Comparison of ENCODE assay signal across 16 cellular contexts in genomic region chr11:75534291-75535038, GRCh38. TPM values are rescaled to one million over a fixed set of nuclear protein-coding genes. Genes with fewer than 3 reads are reported as not detected.
DNase-seq lines count a peak whose midpoint lies in the region; ATAC-seq and TF ChIP-seq lines count a peak whose summit lies in the region.
"Had no signal": no experiment of that assay in that cellular context is flagged by ENCODE, and none has a peak within 500 bp of the region (broad histone marks: within the 10 kb centered on the region; RNA-seq: fewer than 3 reads in every experiment).

No MANE protein-coding gene starts in this region.

- TF ChIP-seq CTCF in heart left ventricle (IDR thresholded peaks at IDR 0.05) (no peak), right atrium auricular region (IDR thresholded peaks at IDR 0.05) (no peak), PC-3 (conservative IDR thresholded peaks at IDR 0.05; ENCODE audit: low read depth, low read length) (no peak), fibroblast of lung (conservative IDR thresholded peaks at IDR 0.05 in 1 of 2, IDR thresholded peaks at IDR 0.05 in 1 of 2; ENCODE audit: low read depth in 1 of 2, low read length in 2 of 2) (no peak), stomach (IDR thresholded peaks at IDR 0.05) (no peak), esophagus muscularis mucosa (IDR thresholded peaks at IDR 0.05) (no peak)

- no peaks in the 10 kb centered on the region for H3K9me2 ChIP-seq in PC-3 (replicated peaks; ENCODE audit: low read length)

- POLR2A ChIA-PET in PC-3 (lab: Charles Lee; ENCODE audit: unreplicated experiment), result no interaction called here

- peak overlapping the region; percentile 40 for H3K4me2 ChIP-seq in PC-3 (ENCODE audit: low read length)
- peak overlapping the region; percentile 35 for H3K4me2 ChIP-seq in fibroblast of lung (ENCODE audit: extremely low read depth, insufficient read depth, low read length)

- WGBS in heart left ventricle, 4 donors, result 32 to 47% (median 41%) methylated on average over 13 to 14 of the region's 14 CpGs
- WGBS in stomach, 5 donors, result 32 to 45% (median 36%) methylated on average over 14 of the region's 14 CpGs
- WGBS in esophagus muscularis mucosa, result 60% methylated on average over 14 of the region's 14 CpGs

- TF ChIP-seq POLR2A in heart left ventricle (IDR thresholded peaks at IDR 0.05) (no peak), stomach (IDR thresholded peaks at IDR 0.05) (no peak), esophagus muscularis mucosa (IDR thresholded peaks at IDR 0.05; ENCODE audit: low read depth) (no peak)

- H3K27ac ChIP-seq in heart left ventricle (peak overlapping the region in 2 of 12 donors; percentile 19 to 40), right atrium auricular region (no peak overlapping the region), PC-3 (ENCODE audit: low read length) (peak overlapping the region; percentile 13), fibroblast of lung (ENCODE audit: insufficient read depth, low read length) (no peak overlapping the region), stomach (no peak overlapping the region), esophagus muscularis mucosa (replicated peaks in 1 of 4) (no peak overlapping the region)
- H3K27ac ChIP-seq: gastrocnemius medialis, tibial artery had no signal

- H3K27me3 ChIP-seq in heart left ventricle, result no peaks in the 10 kb centered on the region
- no peaks in the 10 kb centered on the region for H3K27me3 ChIP-seq in right atrium auricular region
- H3K27me3 ChIP-seq in PC-3 (ENCODE audit: low read length), result no peaks in the 10 kb centered on the region
- peaks cover 12% of the 10 kb centered on the region for H3K27me3 ChIP-seq in fibroblast of lung (ENCODE audit: control insufficient read depth, insufficient read depth, low read length)
- H3K27me3 ChIP-seq in stomach, result no peaks in the 10 kb centered on the region
- H3K27me3 ChIP-seq in esophagus muscularis mucosa, result no peaks in the 10 kb centered on the region
- H3K27me3 ChIP-seq: gastrocnemius medialis, tibial artery had no signal

- no TSS peak for BruUV-seq in PC-3 (replicated peaks; lab: Mats Ljungman, UMichigan)

- H4K20me1 ChIP-seq in PC-3 (ENCODE audit: low read length), result no peaks in the 10 kb centered on the region
- H4K20me1 ChIP-seq in fibroblast of lung (ENCODE audit: control insufficient read depth, extremely low read depth, insufficient read depth, low read length), result no peaks in the 10 kb centered on the region

- H3F3A ChIP-seq in PC-3 (ENCODE audit: low read length, unreplicated experiment), result no peaks in the 10 kb centered on the region

- ATAC-seq in heart left ventricle (peak in 3 of 4 donors; percentile 6 to 40 (median 21)), PC-3 (peak; percentile 21), HG03159 (IDR thresholded peaks at IDR 0.05; ENCODE audit: unreplicated experiment) (no peak)
- ATAC-seq: gastrocnemius medialis had no signal

- H3K4me1 ChIP-seq in heart left ventricle (peaks cover 0 to 28% (median 7%) of the 10 kb centered on the region in 12 donors), right atrium auricular region (peaks cover 0 to 5% of the 10 kb centered on the region in 2 donors), PC-3 (ENCODE audit: insufficient read depth, low read length) (peaks cover 39% of the 10 kb centered on the region), fibroblast of lung (ENCODE audit: control insufficient read depth, extremely low read depth, insufficient read depth, low read length) (peaks cover 3% of the 10 kb centered on the region), stomach (peaks cover 0 to 15% (median 2%) of the 10 kb centered on the region in 4 donors), esophagus muscularis mucosa (peaks cover 0 to 10% (median 6%) of the 10 kb centered on the region in 4 donors)
- H3K4me1 ChIP-seq: gastrocnemius medialis had no signal

- DNase-seq in heart left ventricle, result peak in 1 of 5 donors; percentile 16
- no peak for DNase-seq in right atrium auricular region (ENCODE audit: low spot score)
- peak; percentile 67 for DNase-seq in PC-3
- peak in 1 of 2 donors; percentile 21 for DNase-seq in fibroblast of lung (ENCODE audit: low read depth in 2 of 2)
- peak; percentile 60 for DNase-seq in stomach
- DNase-seq in mesenteric fat pad (ENCODE audit: low spot score), result no peak
- DNase-seq in esophagus muscularis mucosa (ENCODE audit: extremely low spot score), result no peak
- DNase-seq: activated CD4-positive, alpha-beta T cell treated with anti-CD3 and anti-CD28 coated beads, Interleukin-2, amount 50 U/mL, for 1 hour; activated effector memory CD4-positive, alpha-beta T cell treated with anti-CD3 and anti-CD28 coated beads, Interleukin-2, amount 50 U/mL, for 16 hours; DND-41; effector CD4-positive, alpha-beta T cell; gastrocnemius medialis; NCI-H1092; stimulated activated CD4-positive, alpha-beta T cell treated with anti-CD3 and anti-CD28 coated beads, Interleukin-15, amount 100 ng/mL, for 24 hours; tibial artery had no signal

- CTCF ChIA-PET in PC-3 (lab: Charles Lee), result interaction anchor here (0.6 to 0.7 kb wide), 3 partner anchors 50 to 145 kb away, joined by 3 read pairs; no protein-coding TSS in a partner anchor

- intact Hi-C loops in heart left ventricle (cut with DNase I) (loop anchor here in 8 of 10 donors (5.0 to 10.0 kb wide), 6 partner anchors 137 to 252 kb away; partner anchors contain the start of gene RPS3 (in 2 of the 8)), PC-3 (cut with micrococcal nuclease) (loop anchor here (5.0 kb wide), 1 partner anchor 37 kb away; no protein-coding TSS in a partner anchor), stomach (cut with DNase I; ENCODE audit: low total_unique reads) (loop anchor here (5.0 to 10.0 kb wide), 2 partner anchors 147 to 250 kb away; no protein-coding TSS in a partner anchor), esophagus muscularis mucosa (cut with DNase I) (loop anchor here (5.0 to 10.0 kb wide), 2 partner anchors 147 to 260 kb away; no protein-coding TSS in a partner anchor)

- no peak for TF ChIP-seq EP300 in stomach (IDR thresholded peaks at IDR 0.05)
- no peak for TF ChIP-seq EP300 in esophagus muscularis mucosa (IDR thresholded peaks at IDR 0.05)

- H3K79me2 ChIP-seq in PC-3 (ENCODE audit: low read length) (no peaks in the 10 kb centered on the region), fibroblast of lung (ENCODE audit: control insufficient read depth, insufficient read depth, low read length) (no peaks in the 10 kb centered on the region)

- H3K36me3 ChIP-seq in heart left ventricle (no peaks in the 10 kb centered on the region), right atrium auricular region (no peaks in the 10 kb centered on the region), PC-3 (ENCODE audit: low read depth, low read length) (no peaks in the 10 kb centered on the region), fibroblast of lung (ENCODE audit: control insufficient read depth, insufficient read depth, low read length) (no peaks in the 10 kb centered on the region), stomach (no peaks in the 10 kb centered on the region), esophagus muscularis mucosa (no peaks in the 10 kb centered on the region)
- H3K36me3 ChIP-seq: gastrocnemius medialis, tibial artery had no signal

- no peak overlapping the region for H3K4me3 ChIP-seq in heart left ventricle
- H3K4me3 ChIP-seq in right atrium auricular region, result no peak overlapping the region
- H3K4me3 ChIP-seq in PC-3 (ENCODE audit: low read length), result no peak overlapping the region
- no peak overlapping the region for H3K4me3 ChIP-seq in fibroblast of lung (replicated peaks in 1 of 4; ENCODE audit: control extremely low read depth in 1 of 4, insufficient read depth in 1 of 4, low read depth in 3 of 4, low read length in 4 of 4)
- H3K4me3 ChIP-seq in stomach, result no peak overlapping the region
- H3K4me3 ChIP-seq in esophagus muscularis mucosa, result no peak overlapping the region
- H3K4me3 ChIP-seq: gastrocnemius medialis, tibial artery had no signal

- H3K9me3 ChIP-seq in heart left ventricle (no peaks in the 10 kb centered on the region), right atrium auricular region (no peaks in the 10 kb centered on the region), PC-3 (ENCODE audit: low read length) (no peaks in the 10 kb centered on the region), fibroblast of lung (ENCODE audit: control insufficient read depth, insufficient read depth, low read depth, low read length) (no peaks in the 10 kb centered on the region), stomach (no peaks in the 10 kb centered on the region), esophagus muscularis mucosa (no peaks in the 10 kb centered on the region)
- H3K9me3 ChIP-seq: gastrocnemius medialis, tibial artery had no signal

- H2AFZ ChIP-seq in PC-3 (ENCODE audit: low read length), result peak overlapping the region; percentile 45
- H2AFZ ChIP-seq in fibroblast of lung (ENCODE audit: low read length), result no peak overlapping the region

- H3K9ac ChIP-seq in PC-3 (ENCODE audit: low read length) (no peak overlapping the region), fibroblast of lung (ENCODE audit: insufficient read depth, low read length) (no peak overlapping the region)

RNA-seq across cellular contexts. Expression of gene GDPD5, which starts 8.7 kb away (rescaled TPM):
- 10 to 100 TPM in 2 of 9 donors, 1 to 10 TPM in 7; 2.0 to 12.5 (median 5.1) TPM for total RNA-seq in heart left ventricle
- 1 to 10 TPM; 4.0 to 4.8 TPM for polyA plus RNA-seq in heart left ventricle
- 1 to 10 TPM; 3.5 to 6.1 TPM for total RNA-seq in right atrium auricular region
- total RNA-seq in PC-3 (2014; rRNA removed), result 21.4 and 31.1 TPM in 2 replicates
- total RNA-seq in fibroblast of lung, result 2.5 and 3.3 TPM in 2 replicates
- 2.0 and 3.1 TPM in 2 replicates for polyA plus RNA-seq in fibroblast of lung
- polyA plus RNA-seq in fibroblast of lung (2012), result 4.1 and 5.3 TPM in 2 replicates
- polyA minus RNA-seq in fibroblast of lung (ENCODE audit: low replicate concordance), result 18.1 and 21.0 TPM in 2 replicates
- total RNA-seq in stomach, result 10 to 100 TPM in 2 of 5 donors, 1 to 10 TPM in 2, under 1 TPM in 1; 0.58 to 57.6 (median 5.9) TPM
- polyA plus RNA-seq in stomach, result 1 to 10 TPM; 3.4 to 6.6 (median 3.9) TPM
- total RNA-seq in mesenteric fat pad, result 46.2 TPM
- total RNA-seq in esophagus muscularis mucosa, result 1 to 10 TPM; 5.1 to 9.3 (median 8.4) TPM

RNA-seq across cellular contexts. Expression of gene SERPINH1, which starts 27.6 kb away (rescaled TPM):
- total RNA-seq in heart left ventricle, result 100 to 1,000 TPM in 3 of 9 donors, 10 to 100 TPM in 6; 35.7 to 211 (median 71.8) TPM
- 100 to 1,000 TPM in 1 of 2 donors, 10 to 100 TPM in 1; 32.5 to 190 TPM for polyA plus RNA-seq in heart left ventricle
- total RNA-seq in right atrium auricular region, result 100 to 1,000 TPM; 114 to 195 TPM
- total RNA-seq in PC-3 (2014; rRNA removed), result 117 and 121 TPM in 2 replicates
- total RNA-seq in fibroblast of lung, result 750 and 828 TPM in 2 replicates
- polyA plus RNA-seq in fibroblast of lung, result 373 and 491 TPM in 2 replicates
- 777 and 1,001 TPM in 2 replicates for polyA plus RNA-seq in fibroblast of lung (2012)
- 802 and 1,363 TPM in 2 replicates for polyA minus RNA-seq in fibroblast of lung (ENCODE audit: low replicate concordance)
- total RNA-seq in stomach, result 100 to 1,000 TPM in 2 of 5 donors, 10 to 100 TPM in 3; 46.6 to 297 (median 81.0) TPM
- 10 to 100 TPM; 15.4 to 46.0 (median 39.0) TPM for polyA plus RNA-seq in stomach
- 309 TPM for total RNA-seq in mesenteric fat pad
- total RNA-seq in esophagus muscularis mucosa, result 100 to 1,000 TPM; 162 to 270 (median 219) TPM

Comparison
In these comparisons a context has a peak if more than half of its experiments do, and no peak if none do; other contexts are left out.
1. DNase-seq: peak in PC-3 (single experiment) and stomach (single experiment); none in right atrium auricular region (single experiment), mesenteric fat pad (single experiment) and esophagus muscularis mucosa (single experiment).